In genomic region chr18:14940738-14941137, GRCh38 we compare ENCODE assay signal across 1 cellular context.
TF ChIP-seq lines count a peak whose summit lies in the region.

No MANE protein-coding gene starts in this region.

TF ChIP-seq in GM23338, 12 proteins besides CTCF, POLR2A, EP300 and RAD21:
- TF ChIP-seq ZNF462 (CRISPR knock-in tag; IDR thresholded peaks at IDR 0.05) (no peak), CREB1 (CRISPR knock-in tag; IDR thresholded peaks at IDR 0.05; ENCODE audit: low read depth) (no peak)
TF ChIP-seq in GM23338: peak in this region for 0.
